8 cellular contexts compared by ENCODE assay signal in the genomic region with DNA sequence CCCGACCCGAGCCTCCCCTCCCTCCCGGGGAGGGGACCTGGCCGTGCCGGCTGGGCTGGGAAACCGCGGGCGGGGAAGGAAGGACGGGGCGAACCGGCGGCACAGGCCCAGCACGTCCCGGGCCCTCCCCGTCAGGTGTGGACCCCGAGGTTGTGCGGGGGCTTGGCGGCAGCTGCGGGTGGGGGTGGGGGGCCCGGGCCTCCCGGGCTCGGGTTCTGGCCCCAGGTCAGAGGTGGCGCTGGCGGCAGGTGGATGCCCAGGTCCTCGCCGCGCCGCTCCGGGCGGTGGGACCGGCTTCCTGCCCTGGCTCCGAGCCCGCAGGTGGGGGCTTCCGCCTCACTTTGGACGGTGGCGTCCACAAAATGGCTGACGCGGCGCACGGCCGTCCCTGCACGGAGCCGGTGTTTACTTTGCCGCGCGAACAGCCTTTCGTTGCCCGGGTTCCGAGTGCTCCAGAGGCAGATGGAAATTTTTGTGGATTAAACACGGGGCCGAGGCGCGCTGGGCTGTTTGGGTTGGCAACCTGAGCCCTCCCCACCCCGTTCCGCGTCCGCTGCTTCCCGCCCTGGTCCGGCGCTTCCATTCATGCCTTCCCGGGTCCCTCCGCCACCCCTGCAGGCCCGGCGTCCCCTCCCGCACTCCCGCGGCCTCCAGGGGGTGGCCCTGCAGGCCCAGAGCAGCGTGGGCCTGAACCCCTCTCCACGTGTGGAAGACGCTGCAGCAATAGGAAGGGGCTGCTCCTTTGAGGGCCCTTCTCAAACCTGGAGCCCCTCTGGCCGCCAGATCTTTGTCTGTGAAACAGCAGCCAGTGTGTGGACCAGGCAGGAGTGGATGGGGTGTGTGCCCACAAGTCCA.
DNase-seq lines count a peak whose midpoint lies in the region; ATAC-seq lines count a peak whose summit lies in the region.

No MANE protein-coding gene starts in this region.

- H3K4me1 ChIP-seq in adipocyte (ENCODE audit: control insufficient read depth, insufficient read depth, low read length) = no peaks in the 10 kb centered on the region

- peaks cover 45% of the 10 kb centered on the region for H3K27me3 ChIP-seq in adipocyte (replicated peaks; ENCODE audit: control insufficient read depth, insufficient read depth, low read length)

- no peak for ATAC-seq in GM18873 (IDR thresholded peaks at IDR 0.05; ENCODE audit: low FRiP score, unreplicated experiment)

- no peaks in the 10 kb centered on the region for H3K36me3 ChIP-seq in adipocyte (ENCODE audit: control insufficient read depth, insufficient read depth, low read length, severe bottlenecking)

- peak; percentile 75 for DNase-seq in NCI-H146 (lab: John Stamatoyannopoulos, UW)
- peak; percentile 1 for DNase-seq in adipocyte (ENCODE audit: low read depth)
- peak; percentile 56 for DNase-seq in left kidney (ENCODE audit: low read depth, low spot score)
- DNase-seq in stimulated activated CD8-positive, alpha-beta memory T cell treated with anti-CD3 and anti-CD28 coated beads, Interleukin-4, amount 100 ng/mL, for 48 hours = peak; percentile 39
- DNase-seq in NCI-H2081 treated with DMSO at 0.1 percent for 48 hours (lab: John Stamatoyannopoulos, UW) = no peak
- DNase-seq in anterior cingulate cortex (lab: John Stamatoyannopoulos, UW) = no peak
- no peak for DNase-seq in epidermal melanocyte (ENCODE audit: insufficient read length, low spot score)

- peaks cover 3% of the 10 kb centered on the region for H3K9me3 ChIP-seq in adipocyte (ENCODE audit: control insufficient read depth, low read length)

- H3K9ac ChIP-seq in adipocyte (ENCODE audit: low read length) = peak overlapping the region; percentile 42

- H3K4me3 ChIP-seq in adipocyte (ENCODE audit: low read length) = peak overlapping the region; percentile 66

Comparison
In these comparisons a context has a peak if more than half of its experiments do, and no peak if none do; other contexts are left out.
1. DNase-seq: peak in NCI-H146 (single experiment), adipocyte (single experiment), left kidney (single experiment) and stimulated activated CD8-positive, alpha-beta memory T cell treated with anti-CD3 and anti-CD28 coated beads, Interleukin-4, amount 100 ng/mL, for 48 hours (single experiment); none in NCI-H2081 treated with DMSO at 0.1 percent for 48 hours (single experiment), anterior cingulate cortex (0 of 58) and epidermal melanocyte (single experiment).